In genomic region chr1:40476924-40477679, GRCh38 we compare ENCODE assay signal across 8 cellular contexts. TPM values are rescaled to one million over a fixed set of nuclear protein-coding genes. Genes with fewer than 3 reads are reported as not detected.
DNase-seq lines count a peak whose midpoint lies in the region; ATAC-seq and TF ChIP-seq lines count a peak whose summit lies in the region.

Gene ZFP69 (plus strand): TSS chr1:40477290. CDS start chr1:40479362, 2,072 bp downstream.

- TF ChIP-seq EP300 in stomach (IDR thresholded peaks at IDR 0.05), result no peak

- H3K27ac ChIP-seq in Panc1 (ENCODE audit: low read length), result peak within 1 kb of the TSS; percentile 94
- H3K27ac ChIP-seq in neural progenitor cell, result no peak within 1 kb of the TSS
- H3K27ac ChIP-seq in stomach, result peak within 1 kb of the TSS; percentile 62 to 73 (median 65)

- peak within 1 kb of the TSS; percentile 79 to 90 for H3K4me3 ChIP-seq in Panc1 (ENCODE audit: low read depth in 2 of 2, low read length in 2 of 2)
- H3K4me3 ChIP-seq in neural progenitor cell, result peak within 1 kb of the TSS; percentile 80
- peak within 1 kb of the TSS; percentile 68 to 93 (median 72) for H3K4me3 ChIP-seq in stomach

- H3K9me3 ChIP-seq in Panc1 (ENCODE audit: control insufficient read depth, insufficient read depth, low read depth, low read length) (peaks cover 33% of the 10 kb centered on the region), neural progenitor cell (ENCODE audit: low read depth) (peaks cover 16% of the 10 kb centered on the region), stomach (peaks cover 6 to 43% (median 32%) of the 10 kb centered on the region in 4 donors)

- H3K4me1 ChIP-seq in Panc1 (ENCODE audit: control insufficient read depth, insufficient read depth, low read length) (peaks cover 4% of the 10 kb centered on the region; the same call in 1 of the 2 replicates), neural progenitor cell (peaks cover 9% of the 10 kb centered on the region), stomach (peaks cover 0 to 21% (median 14%) of the 10 kb centered on the region in 4 donors)

- H3K27me3 Mint-ChIP-seq in activated T-helper 2 cell treated with anti-CD3 and anti-CD28 coated beads, Interferon-gamma antibody, Interleukin-2, Interleukin-4, amounts not matched to agents 10 μg/mL and 5 μg/mL and 100 μg/mL, durations not matched to agents 14 hours and 24 hours and 36 hours (ENCODE audit: low read depth), result no peaks in the 10 kb centered on the region
- H3K27me3 Mint-ChIP-seq in neural progenitor cell (ENCODE audit: insufficient read depth, low read depth), result no peaks in the 10 kb centered on the region

- H3K79me2 ChIP-seq in neural progenitor cell (ENCODE audit: low read depth), result no peaks in the 10 kb centered on the region

- peaks cover 26% of the 10 kb centered on the region for H3K36me3 Mint-ChIP-seq in activated T-helper 2 cell treated with anti-CD3 and anti-CD28 coated beads, Interferon-gamma antibody, Interleukin-2, Interleukin-4, amounts not matched to agents 10 μg/mL and 5 μg/mL and 100 μg/mL, durations not matched to agents 14 hours and 24 hours and 36 hours (ENCODE audit: low read depth)
- H3K36me3 Mint-ChIP-seq in neural progenitor cell, result peaks cover 33% of the 10 kb centered on the region

- peaks cover 10% of the 10 kb centered on the region for H3F3A ChIP-seq in neural progenitor cell (ENCODE audit: low read depth)

- ATAC-seq in GM19025 (IDR thresholded peaks at IDR 0.05; ENCODE audit: low read depth, unreplicated experiment) (peak; percentile 84), Panc1 (peak; percentile 97)

- TF ChIP-seq CTCF in Panc1 (IDR thresholded peaks at IDR 0.05), result no peak
- no peak for TF ChIP-seq CTCF in neural progenitor cell (IDR thresholded peaks at IDR 0.05)
- TF ChIP-seq CTCF in stomach (IDR thresholded peaks at IDR 0.05), result no peak

- H3K27me3 ChIP-seq in Panc1 (ENCODE audit: control insufficient read depth, insufficient read depth, low read length) (no peaks in the 10 kb centered on the region), neural progenitor cell (no peaks in the 10 kb centered on the region), stomach (no peaks in the 10 kb centered on the region)

- H3K36me3 ChIP-seq in Panc1 (ENCODE audit: control insufficient read depth, insufficient read depth, low read length) (no peaks in the 10 kb centered on the region), neural progenitor cell (no peaks in the 10 kb centered on the region), stomach (peaks cover 0 to 25% (median 12%) of the 10 kb centered on the region in 4 donors)

- CTCF ChIA-PET in Panc1 (lab: Charles Lee), result interaction anchor here (0.5 kb wide), 1 partner anchor 64 kb away, joined by 3 read pairs; no protein-coding TSS in a partner anchor

- intact Hi-C loops in Panc1 (cut with micrococcal nuclease; ENCODE audit: unreplicated experiment), result no loop called here
- intact Hi-C loops in activated T-helper 2 cell treated with anti-CD3 and anti-CD28 coated beads, Interferon-gamma antibody, Interleukin-2, Interleukin-4, amounts not matched to agents 10 μg/mL and 5 μg/mL and 100 μg/mL, durations not matched to agents 14 hours and 24 hours and 36 hours (cut with micrococcal nuclease), result no loop called here
- intact Hi-C loops in stomach (cut with DNase I; ENCODE audit: low total_unique reads), result no loop called here

- peak within 1 kb of the TSS; percentile 91 for H2AFZ ChIP-seq in neural progenitor cell (replicated peaks)

- no peaks in the 10 kb centered on the region for H4K20me1 ChIP-seq in neural progenitor cell (ENCODE audit: low read depth)

- no TSS peak for BruUV-seq in Panc1 (replicated peaks; lab: Mats Ljungman, UMichigan)

- TF ChIP-seq POLR2A in stomach (IDR thresholded peaks at IDR 0.05), result no peak

- peak; percentile 94 for DNase-seq in AG08396 (ENCODE audit: low spot score)
- peak; percentile 2 for DNase-seq in HT-29 (ENCODE audit: low spot score)
- no peak for DNase-seq in Panc1 (ENCODE audit: low read depth, low spot score)
- peak; percentile 67 for DNase-seq in activated T-helper 2 cell treated with anti-CD3 and anti-CD28 coated beads, Interferon-gamma antibody, Interleukin-2, Interleukin-4, amounts not matched to agents 10 μg/mL and 5 μg/mL and 100 μg/mL, durations not matched to agents 14 hours and 24 hours and 36 hours (ENCODE audit: low spot score)
- peak; percentile 27 for DNase-seq in fibroblast of the conjunctiva (ENCODE audit: low read depth)
- DNase-seq in neural progenitor cell (ENCODE audit: low spot score), result peak; percentile 83
- DNase-seq in stomach, result peak; percentile 64

- peak within 1 kb of the TSS; percentile 44 for H3K9ac ChIP-seq in neural progenitor cell

- POLR2A ChIA-PET in Panc1 (lab: Charles Lee), result interaction anchor here (0.7 kb wide), 1 partner anchor 148 kb away, joined by 5 read pairs; no protein-coding TSS in a partner anchor

- H3K27ac Mint-ChIP-seq in activated T-helper 2 cell treated with anti-CD3 and anti-CD28 coated beads, Interferon-gamma antibody, Interleukin-2, Interleukin-4, amounts not matched to agents 10 μg/mL and 5 μg/mL and 100 μg/mL, durations not matched to agents 14 hours and 24 hours and 36 hours, result peak within 1 kb of the TSS; percentile 56
- H3K27ac Mint-ChIP-seq in neural progenitor cell, result peak within 1 kb of the TSS; percentile 58

- 0 to 2% (median 1%) methylated on average over 34 to 65 of the region's 65 CpGs for WGBS in stomach, 5 donors

- peaks cover 14% of the 10 kb centered on the region for H3K4me1 Mint-ChIP-seq in activated T-helper 2 cell treated with anti-CD3 and anti-CD28 coated beads, Interferon-gamma antibody, Interleukin-2, Interleukin-4, amounts not matched to agents 10 μg/mL and 5 μg/mL and 100 μg/mL, durations not matched to agents 14 hours and 24 hours and 36 hours (ENCODE audit: low read depth)
- H3K4me1 Mint-ChIP-seq in neural progenitor cell, result peaks cover 7% of the 10 kb centered on the region

- H3K9me3 Mint-ChIP-seq in activated T-helper 2 cell treated with anti-CD3 and anti-CD28 coated beads, Interferon-gamma antibody, Interleukin-2, Interleukin-4, amounts not matched to agents 10 μg/mL and 5 μg/mL and 100 μg/mL, durations not matched to agents 14 hours and 24 hours and 36 hours, result peaks cover 41% of the 10 kb centered on the region
- peaks cover 57% of the 10 kb centered on the region for H3K9me3 Mint-ChIP-seq in neural progenitor cell

- in situ Hi-C loops in Panc1 (cut with HindIII; ENCODE audit: low pct_unique_long_range_greater_than_20kb, low sequenced_read_pairs), result no loop called here

- H3K4me3 Mint-ChIP-seq in activated T-helper 2 cell treated with anti-CD3 and anti-CD28 coated beads, Interferon-gamma antibody, Interleukin-2, Interleukin-4, amounts not matched to agents 10 μg/mL and 5 μg/mL and 100 μg/mL, durations not matched to agents 14 hours and 24 hours and 36 hours (ENCODE audit: low read depth), result peak within 1 kb of the TSS; percentile 79
- H3K4me3 Mint-ChIP-seq in neural progenitor cell, result peak within 1 kb of the TSS; percentile 89

- H3K4me2 ChIP-seq in neural progenitor cell, result peak within 1 kb of the TSS; percentile 90

RNA-seq across cellular contexts. Expression of gene ZFP69, which starts in this region (rescaled TPM):
- total RNA-seq in HT-29 (2014; rRNA removed; shearing (Covaris generic)), result 0.20 and 0.37 TPM in 2 replicates
- total RNA-seq in Panc1 (2021; ENCODE audit: unreplicated experiment) (6.4 TPM), neural progenitor cell (ENCODE audit: low replicate concordance) (6.0 and 8.9 TPM in 2 replicates), stomach (10 to 100 TPM in 1 of 5 donors, 1 to 10 TPM in 4; 1.3 to 34.4 (median 3.1) TPM)
- 3.8 TPM for polyA plus RNA-seq in Panc1 (2012; ENCODE audit: insufficient read length)
- total RNA-seq in activated T-helper 2 cell treated with anti-CD3 and anti-CD28 coated beads, Interferon-gamma antibody, Interleukin-2, Interleukin-4, amounts not matched to agents 10 μg/mL and 5 μg/mL and 100 μg/mL, durations not matched to agents 14 hours and 24 hours and 36 hours, result 3.3 and 4.0 TPM in 2 replicates
- 1 to 10 TPM; 1.2 to 2.6 (median 2.3) TPM for polyA plus RNA-seq in stomach

Comparison
In these comparisons a context has a peak if more than half of its experiments do, and no peak if none do; other contexts are left out.
1. Peak in DNase-seq in HT-29; RNA of the gene not detected or under 1 TPM.